In genomic region chr4:182533948-182534347, GRCh38 we compare ENCODE assay signal across 18 cellular contexts.
DNase-seq lines count a peak whose midpoint lies in the region; ATAC-seq, FAIRE-seq and TF ChIP-seq lines count a peak whose summit lies in the region.
"Had no signal": no experiment of that assay in that cellular context is flagged by ENCODE, and none has a peak within 500 bp of the region (broad histone marks: within the 10 kb centered on the region; RNA-seq: fewer than 3 reads in every experiment).

No MANE protein-coding gene starts in this region.

- peaks cover 46% of the 10 kb centered on the region for H4K20me1 ChIP-seq in astrocyte (ENCODE audit: insufficient read depth, low read length)

- CTCF ChIA-PET in A549 (lab: Yijun Ruan, JAX), result no interaction called here

- H3K79me2 ChIP-seq in astrocyte (ENCODE audit: insufficient read depth, low read length), result peaks cover 44% of the 10 kb centered on the region

- H3K4me3 Mint-ChIP-seq in astrocyte (ENCODE audit: unreplicated experiment), result no peak overlapping the region
- H3K4me3 Mint-ChIP-seq: activated naive CD8-positive, alpha-beta T cell treated with anti-CD3 and anti-CD28 coated beads for 36 hours; immature natural killer cell; mesothelial cell of epicardium had no signal

- POLR2A ChIA-PET in A549 (lab: Yijun Ruan, JAX), result no interaction called here

- no peak overlapping the region for H3K9ac ChIP-seq in astrocyte (ENCODE audit: low read length)

- TF ChIP-seq POLR2A in A549 (IDR thresholded peaks at IDR 0.05; ENCODE audit: low read length), result no peak

- H3K27me3 Mint-ChIP-seq in astrocyte (ENCODE audit: low read depth, unreplicated experiment), result no peaks in the 10 kb centered on the region

- whole genome bisulfite sequencing in A549 (ENCODE audit: missing lambda C conversion rate), result 0% methylated on average over 1 of the region's 1 CpG

- DNase-seq in A549 (ENCODE audit: low read depth in 1 of 2, low spot score in 1 of 2), result no peak
- DNase-seq in HS-5 (ENCODE audit: low read depth), result peak; percentile 31
- peak; percentile 69 for DNase-seq in astrocyte (ENCODE audit: low read depth)
- peak; percentile 73 to 90 for DNase-seq in foreskin keratinocyte
- DNase-seq in DMS79 (lab: John Stamatoyannopoulos, UW), result no peak
- no peak for DNase-seq in activated naive CD4-positive, alpha-beta T cell treated with anti-CD3 and anti-CD28 coated beads, Interleukin-2, amount 50 U/mL, for 16 hours
- DNase-seq: activated CD4-positive, alpha-beta T cell treated with anti-CD3 and anti-CD28 coated beads for 1 hour; activated naive CD8-positive, alpha-beta T cell treated with anti-CD3 and anti-CD28 coated beads for 36 hours; cerebellar nuclear complex; esophagus squamous epithelium; immature natural killer cell; NCI-H1048; NCI-H226; nucleus accumbens had no signal

- H3K27ac ChIP-seq in A549 (no peak overlapping the region), astrocyte (ENCODE audit: low read depth, low read length) (no peak overlapping the region), foreskin keratinocyte (peak overlapping the region; percentile 19)
- H3K27ac ChIP-seq: esophagus squamous epithelium, suprapubic skin had no signal

- H3K36me3 Mint-ChIP-seq in astrocyte (ENCODE audit: low read depth, unreplicated experiment), result peaks cover 2% of the 10 kb centered on the region
- H3K36me3 Mint-ChIP-seq: activated naive CD8-positive, alpha-beta T cell treated with anti-CD3 and anti-CD28 coated beads for 36 hours; immature natural killer cell; mesothelial cell of epicardium had no signal

- H3K4me3 ChIP-seq in A549, result no peak overlapping the region
- H3K4me3 ChIP-seq in astrocyte (ENCODE audit: insufficient read depth, low read depth, low read length), result no peak overlapping the region
- H3K4me3 ChIP-seq: esophagus squamous epithelium, suprapubic skin had no signal

- no peaks in the 10 kb centered on the region for H3K4me1 ChIP-seq in A549
- peaks cover 15% of the 10 kb centered on the region for H3K4me1 ChIP-seq in astrocyte (ENCODE audit: insufficient read depth, low read length)
- H3K4me1 ChIP-seq in foreskin keratinocyte, result peaks cover 12% of the 10 kb centered on the region
- H3K4me1 ChIP-seq: suprapubic skin had no signal

- TF ChIP-seq RAD21 in A549 (conservative IDR thresholded peaks at IDR 0.05 in 1 of 2, IDR thresholded peaks at IDR 0.05 in 1 of 2), result no peak

- FAIRE-seq in A549 (lab: Jason Lieb, UNC) (no peak), astrocyte (lab: Jason Lieb, UNC) (peak; percentile 68)

- ATAC-seq in A549, result no peak
- ATAC-seq in foreskin keratinocyte, result peak; percentile 99
- no peak for ATAC-seq in GM21786 (IDR thresholded peaks at IDR 0.05; ENCODE audit: unreplicated experiment)
- ATAC-seq in GM21576 (IDR thresholded peaks at IDR 0.05; ENCODE audit: unreplicated experiment), result no peak

- peak overlapping the region; percentile 63 for H3K27ac Mint-ChIP-seq in astrocyte (ENCODE audit: unreplicated experiment)
- H3K27ac Mint-ChIP-seq: activated naive CD8-positive, alpha-beta T cell treated with anti-CD3 and anti-CD28 coated beads for 36 hours; immature natural killer cell; mesothelial cell of epicardium had no signal

- no peaks in the 10 kb centered on the region for H3K9me3 ChIP-seq in A549
- no peaks in the 10 kb centered on the region for H3K9me3 ChIP-seq in astrocyte (ENCODE audit: insufficient read depth, low read depth, low read length)
- H3K9me3 ChIP-seq: esophagus squamous epithelium, suprapubic skin had no signal

- H3K36me3 ChIP-seq in astrocyte (ENCODE audit: insufficient read depth, low read length), result no peaks in the 10 kb centered on the region
- H3K36me3 ChIP-seq: esophagus squamous epithelium, suprapubic skin had no signal

- H2AFZ ChIP-seq in astrocyte (ENCODE audit: low read depth, low read length), result no peak overlapping the region

- H3K27me3 ChIP-seq in astrocyte (ENCODE audit: insufficient read depth, low read length) (no peaks in the 10 kb centered on the region), foreskin keratinocyte (no peaks in the 10 kb centered on the region)
- H3K27me3 ChIP-seq: esophagus squamous epithelium, suprapubic skin had no signal

- H3K4me2 ChIP-seq in A549 (peak overlapping the region; percentile 29; the same call in 1 of the 3 replicates), astrocyte (ENCODE audit: low read length) (peak overlapping the region; percentile 31)

- H3K4me1 Mint-ChIP-seq in astrocyte (ENCODE audit: low read depth, unreplicated experiment), result peaks cover 30% of the 10 kb centered on the region
- H3K4me1 Mint-ChIP-seq: activated naive CD8-positive, alpha-beta T cell treated with anti-CD3 and anti-CD28 coated beads for 36 hours; immature natural killer cell had no signal

- TF ChIP-seq CTCF in A549 (IDR thresholded peaks at IDR 0.05) (no peak), astrocyte (IDR thresholded peaks at IDR 0.05; ENCODE audit: insufficient read depth, low read depth, low read length) (no peak), foreskin keratinocyte (conservative IDR thresholded peaks at IDR 0.05) (no peak)

- no peak for TF ChIP-seq EP300 in A549 (IDR thresholded peaks at IDR 0.05)

- no peaks in the 10 kb centered on the region for H3K9me3 Mint-ChIP-seq in astrocyte (ENCODE audit: unreplicated experiment)
- H3K9me3 Mint-ChIP-seq: activated naive CD8-positive, alpha-beta T cell treated with anti-CD3 and anti-CD28 coated beads for 36 hours; mesothelial cell of epicardium had no signal

TF ChIP-seq in A549, 52 proteins besides CTCF, POLR2A, EP300 and RAD21:
- no peak for TF ChIP-seq ZSCAN20 (CRISPR knock-in tag; IDR thresholded peaks at IDR 0.05)
- no peak for TF ChIP-seq FOSL2 (IDR thresholded peaks at IDR 0.05)
- TF ChIP-seq FOSL2 (CRISPR knock-in tag; IDR thresholded peaks at IDR 0.05), result peak; percentile 30; the same call in 1 of the 2 replicates
- TF ChIP-seq RFX5 (IDR thresholded peaks at IDR 0.05), result no peak
- no peak for TF ChIP-seq JUNB (IDR thresholded peaks at IDR 0.05)
- no peak for TF ChIP-seq CBX8 (IDR thresholded peaks at IDR 0.05)
- no peak for TF ChIP-seq TFCP2L1 (CRISPR knock-in tag; IDR thresholded peaks at IDR 0.05)

Comparison
In these comparisons a context has a peak if more than half of its experiments do, and no peak if none do; other contexts are left out.
1. DNase-seq: peak in HS-5 (single experiment), astrocyte (single experiment) and foreskin keratinocyte (2 of 2); none in A549 (0 of 2), DMS79 (single experiment) and activated naive CD4-positive, alpha-beta T cell treated with anti-CD3 and anti-CD28 coated beads, Interleukin-2, amount 50 U/mL, for 16 hours (single experiment).